Comparison of ENCODE assay signal across 8 cellular contexts in the genomic region with DNA sequence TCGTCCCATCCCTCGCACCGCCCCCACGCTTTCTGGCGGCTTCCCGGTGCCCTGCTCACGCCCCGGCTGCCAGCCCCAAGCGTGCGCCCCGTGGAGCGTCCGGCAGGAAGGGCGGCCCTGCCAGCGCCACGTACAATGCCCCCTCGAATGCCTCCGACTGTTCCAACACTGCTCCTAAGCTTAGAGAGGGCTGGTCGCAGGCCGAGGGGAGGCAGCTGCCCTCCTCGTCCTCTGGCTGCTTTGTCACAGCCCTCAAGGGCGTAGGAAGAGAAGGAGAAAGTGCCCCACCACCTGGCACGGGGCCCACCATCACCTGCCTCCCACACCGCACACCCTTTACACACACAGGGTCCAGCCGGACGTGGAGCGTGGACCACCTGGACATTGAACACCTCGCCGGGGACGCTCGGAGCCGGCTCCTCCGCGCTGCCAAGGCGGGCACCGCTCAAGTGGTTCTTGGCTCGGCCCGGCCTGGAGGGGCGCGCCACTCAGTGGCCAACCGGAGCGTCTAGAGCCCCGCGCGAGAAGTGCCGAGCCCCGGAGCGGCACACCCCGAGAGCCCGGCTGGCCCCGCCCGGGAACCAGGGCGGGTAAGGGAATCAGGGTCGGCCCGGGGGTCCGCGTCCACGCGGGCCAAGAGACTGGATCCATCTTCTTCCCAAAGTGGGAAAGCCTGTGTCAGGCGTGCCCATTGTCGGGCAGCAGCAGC. TPM values are rescaled to one million over a fixed set of nuclear protein-coding genes. Genes with fewer than 3 reads are reported as not detected.
DNase-seq lines count a peak whose midpoint lies in the region; TF ChIP-seq lines count a peak whose summit lies in the region.

No MANE protein-coding gene starts in this region.

- H3K9me3 Mint-ChIP-seq in activated naive CD4-positive, alpha-beta T cell treated with anti-CD3 and anti-CD28 coated beads for 36 hours, result no peaks in the 10 kb centered on the region

- 2% methylated on average over 61 of the region's 61 CpGs for WGBS in HUES64

- H3K36me3 Mint-ChIP-seq in activated naive CD4-positive, alpha-beta T cell treated with anti-CD3 and anti-CD28 coated beads for 36 hours (ENCODE audit: low read depth), result no peaks in the 10 kb centered on the region

- H3K4me3 Mint-ChIP-seq in activated naive CD4-positive, alpha-beta T cell treated with anti-CD3 and anti-CD28 coated beads for 36 hours, result peak overlapping the region; percentile 39

- TF ChIP-seq CTCF in left ventricle myocardium inferior (IDR thresholded peaks at IDR 0.05; ENCODE audit: borderline replicate concordance), result no peak
- TF ChIP-seq CTCF in retinal pigment epithelial cell (conservative IDR thresholded peaks at IDR 0.05; ENCODE audit: low read depth, low read length), result no peak

- H3K27ac ChIP-seq in HUES64 (ENCODE audit: low read depth, low read length) (no peak overlapping the region), left ventricle myocardium inferior (replicated peaks) (no peak overlapping the region)

- DNase-seq in activated CD4-positive, alpha-beta T cell treated with anti-CD3 and anti-CD28 coated beads for 48 hours, result peak; percentile 24
- DNase-seq in activated CD4-positive, alpha-beta T cell treated with anti-CD3 and anti-CD28 coated beads for 4 hours, result no peak
- no peak for DNase-seq in activated naive CD4-positive, alpha-beta T cell treated with anti-CD3 and anti-CD28 coated beads for 36 hours
- DNase-seq in left ventricle myocardium inferior (no peak), retinal pigment epithelial cell (ENCODE audit: low read depth) (no peak), NCI-H2171 treated with DMSO at 0.1 percent for 48 hours (lab: John Stamatoyannopoulos, UW) (no peak), mesenteric fat pad (ENCODE audit: low spot score) (no peak)

- H3K27me3 Mint-ChIP-seq in activated naive CD4-positive, alpha-beta T cell treated with anti-CD3 and anti-CD28 coated beads for 36 hours (ENCODE audit: low read depth), result peaks cover 56% of the 10 kb centered on the region

- H3K4me1 Mint-ChIP-seq in activated naive CD4-positive, alpha-beta T cell treated with anti-CD3 and anti-CD28 coated beads for 36 hours (ENCODE audit: low read depth), result peaks cover 11% of the 10 kb centered on the region

- no peak overlapping the region for H3K27ac Mint-ChIP-seq in activated naive CD4-positive, alpha-beta T cell treated with anti-CD3 and anti-CD28 coated beads for 36 hours

- H3K4me1 ChIP-seq in HUES64 (ENCODE audit: insufficient read depth, low read length) (peaks cover 8% of the 10 kb centered on the region; the same call in 1 of the 2 replicates), left ventricle myocardium inferior (peaks cover 23% of the 10 kb centered on the region)

- H3K4me3 ChIP-seq in HUES64 (ENCODE audit: low read length) (peak overlapping the region; percentile 68), left ventricle myocardium inferior (peak overlapping the region; percentile 65), retinal pigment epithelial cell (ENCODE audit: low read length) (peak overlapping the region; percentile 39)

- H3K27me3 ChIP-seq in HUES64 (ENCODE audit: insufficient read depth, low read length) (peaks cover 78% of the 10 kb centered on the region), left ventricle myocardium inferior (ENCODE audit: low read depth) (peaks cover 99% of the 10 kb centered on the region)

- H3K36me3 ChIP-seq in HUES64 (ENCODE audit: insufficient read depth, low read length) (no peaks in the 10 kb centered on the region), left ventricle myocardium inferior (no peaks in the 10 kb centered on the region)

- CTCF ChIA-PET in activated naive CD4-positive, alpha-beta T cell treated with anti-CD3 and anti-CD28 coated beads for 36 hours (lab: Charles Lee), result interaction anchor here (1.6 kb wide), 1 partner anchor 135 kb away, joined by 3 read pairs; no protein-coding TSS in a partner anchor

- H3K9me3 ChIP-seq in HUES64 (ENCODE audit: insufficient read depth, low read depth, low read length), result no peaks in the 10 kb centered on the region; the same call in 1 of the 2 replicates
- no peaks in the 10 kb centered on the region for H3K9me3 ChIP-seq in left ventricle myocardium inferior (replicated peaks)

- intact Hi-C loops in activated naive CD4-positive, alpha-beta T cell treated with anti-CD3 and anti-CD28 coated beads for 36 hours (cut with micrococcal nuclease), result loop anchor here (2.0 to 10.0 kb wide), 4 partner anchors 209 to 1669 kb away; partner anchors contain the start of genes FBXO36 and TRIP12
- intact Hi-C loops in left ventricle myocardium inferior (cut with micrococcal nuclease), result no loop called here

- H3K9ac ChIP-seq in HUES64 (ENCODE audit: low read depth, low read length), result no peak overlapping the region

RNA-seq across cellular contexts. Expression of gene DNER, which starts 0.8 kb away (rescaled TPM):
- polyA plus RNA-seq in HUES64 (2013, experiment 1 of 2), result 3.0 TPM
- 4.6 TPM for polyA plus RNA-seq in HUES64 (2013, experiment 2 of 2)
- total RNA-seq in activated naive CD4-positive, alpha-beta T cell treated with anti-CD3 and anti-CD28 coated beads for 36 hours, result not detected
- total RNA-seq in left ventricle myocardium inferior (2.3 TPM), mesenteric fat pad (1.3 TPM)
